In genomic region chr6:14732226-14732844, GRCh38 we compare ENCODE assay signal across 13 cellular contexts.
DNase-seq lines count a peak whose midpoint lies in the region; ATAC-seq, FAIRE-seq and TF ChIP-seq lines count a peak whose summit lies in the region.
"Had no signal": no experiment of that assay in that cellular context is flagged by ENCODE, and none has a peak within 500 bp of the region (broad histone marks: within the 10 kb centered on the region; RNA-seq: fewer than 3 reads in every experiment).

No MANE protein-coding gene starts in this region.

- no peak overlapping the region for H3K18ac ChIP-seq in H1 (ENCODE audit: extremely low read depth, low read length)

- H2AFZ ChIP-seq in H1 (ENCODE audit: low read length), result no peak overlapping the region
- H2AFZ ChIP-seq: parathyroid adenoma had no signal

- H3K4me2 ChIP-seq in H1 (ENCODE audit: insufficient read depth in 1 of 2, low read depth in 2 of 2, low read length in 2 of 2), result no peak overlapping the region

- no peaks in the 10 kb centered on the region; the same call in 1 of the 2 replicates for H3K23me2 ChIP-seq in H1 (ENCODE audit: low read depth, low read length)

- H3K27me3 Mint-ChIP-seq in activated CD8-positive, alpha-beta memory T cell treated with anti-CD3 and anti-CD28 coated beads, Interleukin-2, amount 10 ng/mL, durations not matched to agents 7 days and 5 days, result no peaks in the 10 kb centered on the region

- H3K79me1 ChIP-seq in H1 (ENCODE audit: low read depth, low read length), result no peaks in the 10 kb centered on the region

- H3K79me2 ChIP-seq in H1 (ENCODE audit: control insufficient read depth in 1 of 2, insufficient read depth in 2 of 2, low read length in 2 of 2), result no peaks in the 10 kb centered on the region
- H3K79me2 ChIP-seq: parathyroid adenoma had no signal

- ATAC-seq in activated CD8-positive, alpha-beta memory T cell treated with anti-CD3 and anti-CD28 coated beads, Interleukin-2, amount 10 ng/mL, durations not matched to agents 7 days and 5 days, result no peak

- CTCF ChIA-PET in activated CD8-positive, alpha-beta memory T cell treated with anti-CD3 and anti-CD28 coated beads, Interleukin-2, amount 10 ng/mL, durations not matched to agents 7 days and 5 days (lab: Charles Lee), result no interaction called here
- CTCF ChIA-PET in H1 (lab: Charles Lee; ENCODE audit: partially characterized antibody), result interaction anchor here (0.6 to 1.0 kb wide), 2 partner anchors 10 to 281 kb away, joined by 3 read pairs; no protein-coding TSS in a partner anchor

- H2BK15ac ChIP-seq in H1 (ENCODE audit: low read length), result no peak overlapping the region

- H3K4me3 ChIP-seq in H1 (ENCODE audit: extremely low read depth in 1 of 4, insufficient read depth in 2 of 4, low read depth in 3 of 4, low read length in 4 of 4), result no peak overlapping the region

- no peaks in the 10 kb centered on the region; a peak in 1 of 8 replicates for H3K36me3 ChIP-seq in H1 (ENCODE audit: control insufficient read depth in 2 of 4, insufficient read depth in 4 of 4, low read length in 3 of 4)

- TF ChIP-seq EP300 in H1 (IDR thresholded peaks at IDR 0.05; ENCODE audit: borderline replicate concordance in 1 of 2, low read depth in 2 of 2, low read length in 2 of 2), result no peak

- no peak overlapping the region for H3K56ac ChIP-seq in H1 (replicated peaks; ENCODE audit: insufficient read length, low read depth, low read length)

- no peak overlapping the region for H4K91ac ChIP-seq in H1 (replicated peaks; ENCODE audit: insufficient read length, low read length)

- H3K36me3 Mint-ChIP-seq in activated CD8-positive, alpha-beta memory T cell treated with anti-CD3 and anti-CD28 coated beads, Interleukin-2, amount 10 ng/mL, durations not matched to agents 7 days and 5 days, result peaks cover 10% of the 10 kb centered on the region

- no peaks in the 10 kb centered on the region; a peak in 1 of 7 replicates for H3K27me3 ChIP-seq in H1 (replicated peaks in 1 of 4; ENCODE audit: control insufficient read depth in 3 of 4, extremely low read depth in 1 of 4, insufficient read depth in 3 of 4, low read length in 3 of 4)

- no peak overlapping the region for H3K27ac ChIP-seq in H1 (ENCODE audit: low read depth, low read length)
- H3K27ac ChIP-seq: parathyroid adenoma, VCaP had no signal

- H2BK5ac ChIP-seq in H1 (ENCODE audit: low read depth, low read length), result no peak overlapping the region

- H3K9ac ChIP-seq in H1 (replicated peaks in 1 of 4; ENCODE audit: extremely low read depth in 1 of 4, low read depth in 3 of 4, low read length in 3 of 4), result no peak overlapping the region
- H3K9ac ChIP-seq: parathyroid adenoma had no signal

- H2BK20ac ChIP-seq in H1 (ENCODE audit: low read length), result no peak overlapping the region

- DNase-seq in activated CD8-positive, alpha-beta memory T cell treated with anti-CD3 and anti-CD28 coated beads, Interleukin-2, amount 10 ng/mL, durations not matched to agents 7 days and 5 days, result no peak
- no peak for DNase-seq in activated CD8-positive, alpha-beta memory T cell treated with anti-CD3 and anti-CD28 coated beads, Interleukin-2, amount 50 U/mL, for 4 hours
- DNase-seq in SK-N-DZ (ENCODE audit: low spot score), result peak; percentile 58
- DNase-seq in H1 (ENCODE audit: low read depth in 1 of 2, low spot score in 2 of 2), result no peak
- peak; percentile 50 for DNase-seq in stimulated activated CD8-positive, alpha-beta memory T cell treated with anti-CD3 and anti-CD28 coated beads, Interleukin-4, amount 100 ng/mL, for 48 hours
- DNase-seq in effector CD4-positive, alpha-beta T cell, result no peak
- no peak for DNase-seq in NCI-H146 treated with DMSO at 0.1 percent for 48 hours (lab: John Stamatoyannopoulos, UW; ENCODE audit: unreplicated experiment)
- DNase-seq in NK-92 (lab: John Stamatoyannopoulos, UW; ENCODE audit: unreplicated experiment), result no peak
- DNase-seq: Kasumi-1, NCI-H2029 treated with DMSO at 0.1 percent for 48 hours, NCI-H748 treated with DMSO at 0.1 percent for 48 hours had no signal

- no peak overlapping the region for H3K14ac ChIP-seq in H1 (ENCODE audit: insufficient read length)

- H3K4ac ChIP-seq in H1 (replicated peaks; ENCODE audit: insufficient read length, low read depth, low read length), result no peak overlapping the region

- H2AK5ac ChIP-seq in H1 (ENCODE audit: low read depth, low read length), result peak overlapping the region; percentile 41; the same call in 1 of the 2 replicates

- no peak for TF ChIP-seq RAD21 in H1 (IDR thresholded peaks at IDR 0.05 in 1 of 2, conservative IDR thresholded peaks at IDR 0.05 in 1 of 2; ENCODE audit: low read depth in 2 of 2, low read length in 2 of 2)

- H4K5ac ChIP-seq in H1 (ENCODE audit: insufficient read length, low read depth, low read length), result no peak overlapping the region

- no peak overlapping the region for H2BK120ac ChIP-seq in H1 (replicated peaks; ENCODE audit: low read depth, low read length)

- peak overlapping the region; percentile 27 for H3K4me3 Mint-ChIP-seq in activated CD8-positive, alpha-beta memory T cell treated with anti-CD3 and anti-CD28 coated beads, Interleukin-2, amount 10 ng/mL, durations not matched to agents 7 days and 5 days

- H2BK12ac ChIP-seq in H1 (ENCODE audit: low read depth, low read length), result no peak overlapping the region

- TF ChIP-seq POLR2A in H1 (IDR thresholded peaks at IDR 0.05; ENCODE audit: control extremely low read depth in 1 of 2, low read depth in 2 of 2, low read length in 2 of 2), result no peak

- WGBS in H1 (ENCODE audit: extremely low coverage in 1 of 2, insufficient coverage in 1 of 2, insufficient read length in 1 of 2, insufficient replicate concordance in 2 of 2, low coverage in 1 of 2, low lambda C conversion rate in 2 of 2, missing lambda C conversion rate in 1 of 2), 2 experiments, result 89% methylated on average over 4 of the region's 4 CpGs; no CpG with 5 or more reads in 1 of the 2 experiments

- POLR2A ChIA-PET in H1 (lab: Charles Lee; ENCODE audit: partially characterized antibody), result no interaction called here

- no peaks in the 10 kb centered on the region for H3K9me3 ChIP-seq in H1 (ENCODE audit: insufficient read depth in 2 of 2, low read depth in 1 of 2, low read length in 1 of 2)

- no peak overlapping the region for H4K8ac ChIP-seq in H1 (ENCODE audit: extremely low read depth, insufficient read depth, low read length)

- H3K9me3 Mint-ChIP-seq in activated CD8-positive, alpha-beta memory T cell treated with anti-CD3 and anti-CD28 coated beads, Interleukin-2, amount 10 ng/mL, durations not matched to agents 7 days and 5 days (ENCODE audit: low read depth), result peaks cover 2% of the 10 kb centered on the region

- H3K4me1 Mint-ChIP-seq in activated CD8-positive, alpha-beta memory T cell treated with anti-CD3 and anti-CD28 coated beads, Interleukin-2, amount 10 ng/mL, durations not matched to agents 7 days and 5 days, result peaks cover 63% of the 10 kb centered on the region

- TF ChIP-seq CTCF in H1 (IDR thresholded peaks at IDR 0.05; ENCODE audit: control extremely low read depth in 1 of 3, insufficient read depth in 1 of 3, low read depth in 1 of 3, low read length in 3 of 3), result no peak

- FAIRE-seq in H1 (lab: Jason Lieb, UNC), result no peak

- peak overlapping the region; percentile 73 for H3K27ac Mint-ChIP-seq in activated CD8-positive, alpha-beta memory T cell treated with anti-CD3 and anti-CD28 coated beads, Interleukin-2, amount 10 ng/mL, durations not matched to agents 7 days and 5 days

- no peak overlapping the region for H3K23ac ChIP-seq in H1 (ENCODE audit: insufficient read length)

- no peaks in the 10 kb centered on the region for H4K20me1 ChIP-seq in H1 (replicated peaks in 1 of 2; ENCODE audit: control insufficient read depth in 1 of 2, insufficient read depth in 2 of 2, low read length in 2 of 2)

- peaks cover 5 to 17% (median 12%) of the 10 kb centered on the region in 4 experiments; a peak in 6 of 7 replicates for H3K4me1 ChIP-seq in H1 (replicated peaks in 1 of 4; ENCODE audit: control insufficient read depth in 3 of 4, insufficient read depth in 4 of 4, low read length in 3 of 4)
- H3K4me1 ChIP-seq: parathyroid adenoma had no signal

Comparison
In these comparisons a context has a peak if more than half of its experiments do, and no peak if none do; other contexts are left out.
1. DNase-seq: peak in SK-N-DZ (single experiment) and stimulated activated CD8-positive, alpha-beta memory T cell treated with anti-CD3 and anti-CD28 coated beads, Interleukin-4, amount 100 ng/mL, for 48 hours (single experiment); none in activated CD8-positive, alpha-beta memory T cell treated with anti-CD3 and anti-CD28 coated beads, Interleukin-2, amount 10 ng/mL, durations not matched to agents 7 days and 5 days (single experiment), activated CD8-positive, alpha-beta memory T cell treated with anti-CD3 and anti-CD28 coated beads, Interleukin-2, amount 50 U/mL, for 4 hours (single experiment), H1 (0 of 2), effector CD4-positive, alpha-beta T cell (single experiment), NCI-H146 treated with DMSO at 0.1 percent for 48 hours (single experiment) and NK-92 (single experiment).